In genomic region chr2:22995576-22995975, GRCh38 we compare ENCODE assay signal across 25 cellular contexts.
"Had no signal": no experiment of that assay in that cellular context is flagged by ENCODE, and none has a peak within 500 bp of the region (broad histone marks: within the 10 kb centered on the region; RNA-seq: fewer than 3 reads in every experiment).

No MANE protein-coding gene starts in this region.

- ATAC-seq: foreskin keratinocyte; left cardiac atrium; lower lobe of right lung; psoas muscle; sciatic nerve; stimulated activated naive B cell treated with anti-CD40 and anti-IgM and Interleukin-4, amounts not matched to agents 10 μg/mL and 1 μg/mL and 100 μg/mL, for 72 hours; stimulated activated naive CD8-positive, alpha-beta T cell treated with anti-CD3 and anti-CD28 coated beads, Interleukin-15, amount 100 ng/mL, for 72 hours had no signal

- H3K4me1 Mint-ChIP-seq: memory B cell; stimulated activated naive B cell treated with anti-CD40 and anti-IgM and Interleukin-4, amounts not matched to agents 10 μg/mL and 1 μg/mL and 100 μg/mL, for 72 hours; stimulated activated naive CD8-positive, alpha-beta T cell treated with anti-CD3 and anti-CD28 coated beads, Interleukin-15, amount 100 ng/mL, for 72 hours had no signal

- H3K27me3 Mint-ChIP-seq: memory B cell; stimulated activated naive B cell treated with anti-CD40 and anti-IgM and Interleukin-4, amounts not matched to agents 10 μg/mL and 1 μg/mL and 100 μg/mL, for 72 hours; stimulated activated naive CD8-positive, alpha-beta T cell treated with anti-CD3 and anti-CD28 coated beads, Interleukin-15, amount 100 ng/mL, for 72 hours had no signal

- H3K27ac ChIP-seq: colonic mucosa, foreskin keratinocyte, hepatocyte, left ventricle myocardium inferior, lower lobe of right lung, neutrophil, psoas muscle, spleen, testis, tibial nerve had no signal

- H3K27ac Mint-ChIP-seq: memory B cell; nephron; stimulated activated naive B cell treated with anti-CD40 and anti-IgM and Interleukin-4, amounts not matched to agents 10 μg/mL and 1 μg/mL and 100 μg/mL, for 72 hours; stimulated activated naive CD8-positive, alpha-beta T cell treated with anti-CD3 and anti-CD28 coated beads, Interleukin-15, amount 100 ng/mL, for 72 hours had no signal

- FAIRE-seq: endothelial cell of umbilical vein, kidney had no signal

- H3K36me3 Mint-ChIP-seq: memory B cell; stimulated activated naive B cell treated with anti-CD40 and anti-IgM and Interleukin-4, amounts not matched to agents 10 μg/mL and 1 μg/mL and 100 μg/mL, for 72 hours had no signal

- H3K27me3 ChIP-seq: colonic mucosa, foreskin keratinocyte, hepatocyte, neutrophil, spleen, testis, tibial nerve had no signal

- H3K9me3 Mint-ChIP-seq: memory B cell; nephron; stimulated activated naive B cell treated with anti-CD40 and anti-IgM and Interleukin-4, amounts not matched to agents 10 μg/mL and 1 μg/mL and 100 μg/mL, for 72 hours; stimulated activated naive CD8-positive, alpha-beta T cell treated with anti-CD3 and anti-CD28 coated beads, Interleukin-15, amount 100 ng/mL, for 72 hours had no signal

- H3K4me1 ChIP-seq: colonic mucosa, foreskin keratinocyte, left ventricle myocardium inferior, lower lobe of right lung, psoas muscle, spleen, tibial nerve had no signal

- H3K36me3 ChIP-seq: colonic mucosa, left ventricle myocardium inferior, lower lobe of right lung, neutrophil, spleen, tibial nerve had no signal

- H3K4me3 ChIP-seq: colonic mucosa, hepatocyte, left ventricle myocardium inferior, lower lobe of right lung, psoas muscle, spleen, testis, tibial nerve had no signal

- H3K9me3 ChIP-seq: colonic mucosa, left ventricle myocardium inferior, lower lobe of right lung, neutrophil, psoas muscle, spleen, testis, tibial nerve had no signal

- DNase-seq: colonic mucosa; dermis blood vessel endothelial cell; erythroblast; foreskin keratinocyte; kidney; left cardiac atrium; left ventricle myocardium inferior; lower lobe of right lung; midbrain; psoas muscle; retina; spleen; stimulated activated CD4-positive, alpha-beta T cell treated with anti-CD3 and anti-CD28 coated beads, Interleukin-15, amount 100 ng/mL, for 24 hours; stimulated activated CD4-positive, alpha-beta T cell treated with anti-CD3 and anti-CD28 coated beads, Interleukin-1b, Interleukin-23, amount 100 ng/mL, for 48 hours; stimulated activated CD4-positive, alpha-beta T cell treated with anti-CD3 and anti-CD28 coated beads, Interleukin-4, amount 100 ng/mL, for 4 hours; stimulated activated naive B cell treated with anti-CD40 and anti-IgM and Interleukin-4, amounts not matched to agents 10 μg/mL and 1 μg/mL and 100 μg/mL, for 72 hours; stimulated activated naive CD8-positive, alpha-beta T cell treated with anti-CD3 and anti-CD28 coated beads, Interleukin-15, amount 100 ng/mL, for 72 hours; testis had no signal

- H3K4me3 Mint-ChIP-seq: memory B cell; nephron; stimulated activated naive B cell treated with anti-CD40 and anti-IgM and Interleukin-4, amounts not matched to agents 10 μg/mL and 1 μg/mL and 100 μg/mL, for 72 hours; stimulated activated naive CD8-positive, alpha-beta T cell treated with anti-CD3 and anti-CD28 coated beads, Interleukin-15, amount 100 ng/mL, for 72 hours had no signal
